Comparison of ENCODE assay signal across 9 cellular contexts in genomic region chr7:75650062-75650461, GRCh38.
DNase-seq lines count a peak whose midpoint lies in the region; ATAC-seq, FAIRE-seq and TF ChIP-seq lines count a peak whose summit lies in the region.
"Had no signal": no experiment of that assay in that cellular context is flagged by ENCODE, and none has a peak within 500 bp of the region (broad histone marks: within the 10 kb centered on the region; RNA-seq: fewer than 3 reads in every experiment).

No MANE protein-coding gene starts in this region.

- no peak overlapping the region for H2BK5ac ChIP-seq in trophoblast cell (ENCODE audit: low read depth, low read length, poor library complexity)

- H3K27me3 ChIP-seq in trophoblast cell (ENCODE audit: insufficient read depth, low read length): no peaks in the 10 kb centered on the region

- no peaks in the 10 kb centered on the region for H3K79me2 ChIP-seq in trophoblast cell (ENCODE audit: control insufficient read depth, insufficient read depth, low read length, poor library complexity)

- H4K12ac ChIP-seq in trophoblast cell (ENCODE audit: low read depth, low read length): no peak overlapping the region

- DNase-seq in DMS79 treated with DMSO at 0.1 percent for 48 hours (lab: John Stamatoyannopoulos, UW): peak; percentile 60
- DNase-seq in RCC 7860 (ENCODE audit: low spot score): peak; percentile 30
- no peak for DNase-seq in left ventricle myocardium superior
- DNase-seq in trophoblast cell: no peak
- no peak for DNase-seq in HFFc6

- H3K9me3 ChIP-seq in trophoblast cell (ENCODE audit: insufficient read depth, low read depth, low read length): no peaks in the 10 kb centered on the region

- no peak overlapping the region for H3K23ac ChIP-seq in trophoblast cell (ENCODE audit: low read length)

- H2AK5ac ChIP-seq in trophoblast cell (ENCODE audit: low read length): no peak overlapping the region

- TF ChIP-seq CTCF in HFFc6 (IDR thresholded peaks at IDR 0.05): no peak

- H3K27ac ChIP-seq in trophoblast cell (ENCODE audit: low read depth, low read length): no peak overlapping the region

- no peak overlapping the region for H2BK120ac ChIP-seq in trophoblast cell (ENCODE audit: insufficient read depth, low read length, poor library complexity)

- no peak overlapping the region for H3K4me3 ChIP-seq in trophoblast cell (ENCODE audit: low read depth, low read length)

- no peak overlapping the region for H2AFZ ChIP-seq in trophoblast cell (ENCODE audit: insufficient read depth, low read length, poor library complexity)

- H4K91ac ChIP-seq in trophoblast cell (ENCODE audit: low read depth, low read length): no peak overlapping the region

- no peaks in the 10 kb centered on the region for H3K79me1 ChIP-seq in trophoblast cell (ENCODE audit: low read length)

- H3K4me3 Mint-ChIP-seq in HFFc6: no peak overlapping the region
- H3K4me3 Mint-ChIP-seq: central memory CD8-positive, alpha-beta T cell had no signal

- peak overlapping the region; percentile 2 for H3K4me2 ChIP-seq in trophoblast cell (ENCODE audit: low read length)

- H4K8ac ChIP-seq in trophoblast cell (ENCODE audit: low read depth, low read length): no peak overlapping the region

- no peak for FAIRE-seq in RCC 7860 (lab: Jason Lieb, UNC)

- H3K4ac ChIP-seq in trophoblast cell (ENCODE audit: low read depth, low read length): no peak overlapping the region

- no peak overlapping the region for H3K18ac ChIP-seq in trophoblast cell (ENCODE audit: low read length)

- H3K36me3 Mint-ChIP-seq in HFFc6 (ENCODE audit: low read depth): peaks cover 7% of the 10 kb centered on the region; the same call in 1 of the 2 replicates

- peaks cover 0 to 7% of the 10 kb centered on the region in 2 experiments for H3K4me1 ChIP-seq in trophoblast cell (ENCODE audit: control insufficient read depth in 1 of 2, insufficient read depth in 2 of 2, low read length in 2 of 2)

- WGBS in trophoblast cell (ENCODE audit: extremely low coverage, insufficient coverage, insufficient read length): no CpG with 5 or more reads among the region's 7 CpGs

- no peak overlapping the region for H3K9ac ChIP-seq in trophoblast cell (ENCODE audit: low read length)

- intact Hi-C loops in left ventricle myocardium superior (cut with micrococcal nuclease): no loop called here

- H3K4me1 Mint-ChIP-seq in HFFc6 (ENCODE audit: low read depth): 0 out of 2 replicates have a peak, but pooled peaks cover 4% of the 10 kb centered on the region
- H3K4me1 Mint-ChIP-seq: central memory CD8-positive, alpha-beta T cell had no signal

- peak; percentile 10 for ATAC-seq in left ventricle myocardium superior
- no peak for ATAC-seq in esophagus mucosa
- ATAC-seq in GM21825 (IDR thresholded peaks at IDR 0.05; ENCODE audit: unreplicated experiment): no peak
- no peak for ATAC-seq in HG02610 (IDR thresholded peaks at IDR 0.05; ENCODE audit: unreplicated experiment)

- no peaks in the 10 kb centered on the region for H3K9me3 Mint-ChIP-seq in HFFc6
- H3K9me3 Mint-ChIP-seq: central memory CD8-positive, alpha-beta T cell had no signal

- no peak overlapping the region for H3K27ac Mint-ChIP-seq in HFFc6

- no peaks in the 10 kb centered on the region for H3K36me3 ChIP-seq in trophoblast cell (ENCODE audit: control insufficient read depth in 1 of 2, insufficient read depth in 2 of 2, low read length in 2 of 2)

- peaks cover 1% of the 10 kb centered on the region; the same call in 1 of the 2 replicates for H3K27me3 Mint-ChIP-seq in HFFc6 (ENCODE audit: insufficient read depth)
- H3K27me3 Mint-ChIP-seq: central memory CD8-positive, alpha-beta T cell had no signal

- H2BK12ac ChIP-seq in trophoblast cell (ENCODE audit: low read length): no peak overlapping the region

- no peak overlapping the region for H3K14ac ChIP-seq in trophoblast cell (ENCODE audit: low read length)

Comparison
In these comparisons a context has a peak if more than half of its experiments do, and no peak if none do; other contexts are left out.
1. DNase-seq: peak in DMS79 treated with DMSO at 0.1 percent for 48 hours (single experiment) and RCC 7860 (single experiment); none in left ventricle myocardium superior (single experiment), trophoblast cell (0 of 2) and HFFc6 (single experiment).